In the genomic region with DNA sequence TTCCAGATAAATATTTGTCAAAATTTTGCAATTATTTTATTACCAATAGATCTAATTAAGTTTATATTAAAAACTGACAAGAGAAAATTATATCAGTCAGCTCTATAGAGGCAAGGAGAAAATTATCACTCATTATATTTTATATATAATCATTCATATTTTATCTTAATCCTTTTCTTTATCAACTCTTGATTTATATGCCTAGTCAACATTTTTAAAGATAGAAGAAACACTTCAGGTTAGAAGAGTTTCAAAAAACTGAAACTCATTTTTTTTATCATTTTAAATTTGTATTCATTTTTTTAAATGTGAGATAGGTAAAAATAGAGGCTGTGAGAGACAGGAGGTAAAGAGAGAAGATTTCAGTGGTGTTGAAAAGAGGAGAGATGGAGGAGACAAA, we compare ENCODE assay signal across 25 cellular contexts.
"Had no signal": no experiment of that assay in that cellular context is flagged by ENCODE, and none has a peak within 500 bp of the region (broad histone marks: within the 10 kb centered on the region; RNA-seq: fewer than 3 reads in every experiment).

No MANE protein-coding gene starts in this region.

- H3K4me1 Mint-ChIP-seq: naive B cell had no signal

- H3K27ac Mint-ChIP-seq: dendritic cell treated with granulocyte-macrophage colony-stimulating factor and Interleukin-4, amounts not matched to agents 40 ng/mL and 50 ng/mL, for 4 days; effector memory CD8-positive, alpha-beta T cell; endodermal cell; mesothelial cell of epicardium; naive B cell had no signal

- FAIRE-seq: endometrium, islet of Langerhans, keratinocyte had no signal

- H3K4me1 ChIP-seq: colonic mucosa, left lung, lower lobe of right lung had no signal

- H3K4me3 ChIP-seq: colonic mucosa, esophagus muscularis mucosa, heart right ventricle, left lung, lower lobe of right lung, mucosa of descending colon had no signal

- H3K27ac ChIP-seq: colonic mucosa, epithelial cell of prostate, esophagus muscularis mucosa, left lung, lower lobe of right lung had no signal

- H3K36me3 ChIP-seq: colonic mucosa, esophagus muscularis mucosa, heart right ventricle, left lung, lower lobe of right lung had no signal

- H3K36me3 Mint-ChIP-seq: mesothelial cell of epicardium had no signal

- H3K27me3 ChIP-seq: colonic mucosa, esophagus muscularis mucosa, heart right ventricle, left lung had no signal

- H3K9me3 ChIP-seq: colonic mucosa, esophagus muscularis mucosa, heart right ventricle, left lung, lower lobe of right lung, mucosa of descending colon had no signal

- H3K4me3 Mint-ChIP-seq: dendritic cell treated with granulocyte-macrophage colony-stimulating factor and Interleukin-4, amounts not matched to agents 40 ng/mL and 50 ng/mL, for 4 days; effector memory CD8-positive, alpha-beta T cell; endodermal cell; mesothelial cell of epicardium; naive B cell had no signal

- H3K9me3 Mint-ChIP-seq: effector memory CD8-positive, alpha-beta T cell; endodermal cell; mesothelial cell of epicardium had no signal

- H3K27me3 Mint-ChIP-seq: dendritic cell treated with granulocyte-macrophage colony-stimulating factor and Interleukin-4, amounts not matched to agents 40 ng/mL and 50 ng/mL, for 4 days; effector memory CD8-positive, alpha-beta T cell had no signal

- ATAC-seq: effector memory CD8-positive, alpha-beta T cell; heart right ventricle; left cardiac atrium; left lung; left ventricle myocardium superior; lower lobe of right lung; mucosa of descending colon had no signal

- DNase-seq: colonic mucosa; cortex of kidney; effector CD8-positive, alpha-beta T cell; effector memory CD8-positive, alpha-beta T cell; endodermal cell; erythroblast; foreskin melanocyte; glutamatergic neuron; head of caudate nucleus; heart right ventricle; hippocampal formation; left cardiac atrium; left lung; left ventricle myocardium superior; lower lobe of right lung; mesenchymal stem cell; mucosa of descending colon; naive B cell had no signal
